Comparison of ENCODE assay signal across 8 cellular contexts in the genomic region with DNA sequence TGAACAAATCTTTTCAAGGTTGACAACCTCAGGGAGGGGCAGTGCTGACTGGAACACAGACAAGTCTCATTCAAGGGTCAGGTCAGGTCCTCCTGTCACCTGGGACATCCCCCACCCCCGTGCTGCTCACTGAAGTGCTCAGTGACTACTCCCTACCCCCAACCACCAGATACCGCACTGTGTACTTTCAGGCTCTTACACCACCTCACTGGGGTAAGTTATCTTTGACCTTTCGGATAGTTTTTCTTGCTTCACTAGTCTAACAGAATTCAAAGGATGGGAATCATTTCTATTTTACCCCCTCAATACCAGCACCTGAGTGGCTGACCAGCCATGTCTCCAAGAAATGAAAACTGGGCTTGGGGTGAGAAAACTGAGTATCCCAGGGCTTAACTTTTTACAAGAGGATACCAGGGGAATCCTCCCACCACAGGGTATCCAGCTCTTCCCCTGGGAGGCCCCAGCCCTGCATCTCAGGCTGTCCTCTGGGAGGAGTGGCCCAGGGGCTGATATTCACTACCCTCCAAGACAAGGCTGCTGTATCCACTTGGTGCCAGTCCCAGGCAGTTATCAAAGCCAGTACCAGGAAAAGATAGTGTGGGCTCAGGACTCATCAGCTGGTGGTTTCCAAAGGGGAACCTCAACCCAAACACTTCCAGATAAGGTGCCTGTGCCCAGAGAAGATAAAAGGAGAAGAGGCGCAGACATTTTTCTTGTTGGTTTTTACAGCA. TPM values are rescaled to one million over a fixed set of nuclear protein-coding genes. Genes with fewer than 3 reads are reported as not detected.
DNase-seq lines count a peak whose midpoint lies in the region; ATAC-seq and TF ChIP-seq lines count a peak whose summit lies in the region.

No MANE protein-coding gene starts in this region.

- CTCF ChIA-PET in RWPE1 (lab: Yijun Ruan, JAX), result no interaction called here

- no peaks in the 10 kb centered on the region for H3K36me3 ChIP-seq in adipocyte (ENCODE audit: control insufficient read depth, insufficient read depth, low read length, severe bottlenecking)

- H3K9me3 ChIP-seq in adipocyte (ENCODE audit: control insufficient read depth, low read length), result no peaks in the 10 kb centered on the region

- POLR2A ChIA-PET in RWPE1 (lab: Yijun Ruan, JAX; ENCODE audit: low non-redundant PET), result no interaction called here

- no peaks in the 10 kb centered on the region for H3K27me3 ChIP-seq in adipocyte (replicated peaks; ENCODE audit: control insufficient read depth, insufficient read depth, low read length)

- TF ChIP-seq CTCF in RWPE1 (conservative IDR thresholded peaks at IDR 0.05; ENCODE audit: low read depth), result no peak

- ATAC-seq in GM19023 (IDR thresholded peaks at IDR 0.05; ENCODE audit: unreplicated experiment), result peak; percentile 41

- H3K4me3 ChIP-seq in adipocyte (ENCODE audit: low read length), result peak overlapping the region; percentile 89

- H3K4me1 ChIP-seq in adipocyte (ENCODE audit: control insufficient read depth, insufficient read depth, low read length), result peaks cover 13% of the 10 kb centered on the region

- intact Hi-C loops in posterior vena cava (cut with DNase I), result no loop called here

- DNase-seq in T-helper 9 cell (peak; percentile 18), adipocyte (ENCODE audit: low read depth) (no peak), posterior vena cava (ENCODE audit: low spot score) (no peak), NCI-H2196 treated with DMSO at 0.1 percent for 48 hours (lab: John Stamatoyannopoulos, UW; ENCODE audit: unreplicated experiment) (no peak), epidermal melanocyte (ENCODE audit: insufficient read length, low spot score) (no peak), RWPE1 (ENCODE audit: low spot score) (no peak)
- DNase-seq in stimulated activated CD4-positive, alpha-beta T cell treated with anti-CD3 and anti-CD28 coated beads, Interleukin-2, amount 100 ng/mL, for 24 hours, result peak; percentile 75 to 83

- no peak overlapping the region for H3K27ac ChIP-seq in RWPE1

- no peak overlapping the region for H3K9ac ChIP-seq in adipocyte (ENCODE audit: low read length)

RNA-seq across cellular contexts. Expression of gene ZNF563, which starts 2.1 kb away (rescaled TPM):
- total RNA-seq in posterior vena cava, result 1 to 10 TPM; 2.9 to 3.1 TPM

RNA-seq across cellular contexts. Expression of gene ZNF442, which starts 34.1 kb away (rescaled TPM):
- total RNA-seq in posterior vena cava, result 1 to 10 TPM; 4.9 to 7.7 TPM

RNA-seq across cellular contexts. Expression of gene ZNF44, which starts 36.7 kb away (rescaled TPM):
- total RNA-seq in posterior vena cava, result 10 to 100 TPM; 12.0 to 14.5 TPM

Comparison
In these comparisons a context has a peak if more than half of its experiments do, and no peak if none do; other contexts are left out.
1. DNase-seq: peak in T-helper 9 cell (single experiment) and stimulated activated CD4-positive, alpha-beta T cell treated with anti-CD3 and anti-CD28 coated beads, Interleukin-2, amount 100 ng/mL, for 24 hours (2 of 2); none in adipocyte (single experiment), posterior vena cava (single experiment), NCI-H2196 treated with DMSO at 0.1 percent for 48 hours (single experiment), epidermal melanocyte (single experiment) and RWPE1 (single experiment).